19 cellular contexts compared by ENCODE assay signal in the genomic region with DNA sequence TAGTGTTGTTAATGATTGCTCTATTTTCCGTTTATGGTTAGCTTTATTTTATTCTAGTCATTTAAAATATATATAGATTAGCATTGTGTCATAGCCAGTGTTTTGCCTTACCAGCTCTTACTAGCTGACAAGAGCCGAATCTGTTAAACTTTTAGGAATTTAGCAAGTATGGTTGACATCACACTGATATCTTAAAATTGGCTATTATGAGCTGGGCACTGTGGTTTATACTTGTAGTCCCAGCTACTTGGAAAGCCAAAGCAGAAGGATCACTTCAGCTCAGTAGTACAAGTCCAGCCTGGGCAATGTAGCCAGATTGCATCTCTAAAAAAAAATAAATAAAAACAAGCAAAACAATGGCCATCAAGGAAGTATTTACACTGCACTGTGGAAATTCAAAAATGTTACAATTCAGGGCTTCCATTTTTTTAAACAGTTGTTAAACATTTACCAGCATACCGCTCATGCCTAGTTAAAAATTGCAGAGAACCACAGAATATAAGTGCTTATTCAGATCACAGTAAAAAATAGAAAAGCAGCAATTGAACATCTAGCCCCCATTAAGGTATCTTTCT.
DNase-seq lines count a peak whose midpoint lies in the region; ATAC-seq and TF ChIP-seq lines count a peak whose summit lies in the region.
"Had no signal": no experiment of that assay in that cellular context is flagged by ENCODE, and none has a peak within 500 bp of the region (broad histone marks: within the 10 kb centered on the region; RNA-seq: fewer than 3 reads in every experiment).

No MANE protein-coding gene starts in this region.

- TF ChIP-seq RAD21 in IMR-90 (IDR thresholded peaks at IDR 0.05; ENCODE audit: low read length) = no peak

- no peak overlapping the region for H4K91ac ChIP-seq in IMR-90 (ENCODE audit: insufficient read depth, low read depth, low read length)

- no peaks in the 10 kb centered on the region for H3K27me3 Mint-ChIP-seq in nephron (ENCODE audit: low read depth)
- H3K27me3 Mint-ChIP-seq: B cell; CD4-positive, alpha-beta T cell had no signal

- POLR2A ChIA-PET in IMR-90 (lab: Charles Lee; ENCODE audit: unreplicated experiment) = no interaction called here

- H3K9me3 ChIP-seq in IMR-90 (ENCODE audit: control insufficient read depth, insufficient read depth, low read length) (no peaks in the 10 kb centered on the region), transverse colon (no peaks in the 10 kb centered on the region)

- H3K36me3 ChIP-seq in IMR-90 (ENCODE audit: control insufficient read depth, insufficient read depth, low read length) (peaks cover 7% of the 10 kb centered on the region), transverse colon (peaks cover 0 to 3% (median 0%) of the 10 kb centered on the region in 4 donors)

- H3K4me1 ChIP-seq in IMR-90 (ENCODE audit: control insufficient read depth, insufficient read depth, low read length) (no peaks in the 10 kb centered on the region; the same call in 1 of the 2 replicates), transverse colon (no peaks in the 10 kb centered on the region)

- no peak overlapping the region for H2BK120ac ChIP-seq in IMR-90 (ENCODE audit: low read depth, low read length)

- TF ChIP-seq POLR2A in IMR-90 (IDR thresholded peaks at IDR 0.05; ENCODE audit: low read depth, low read length) (no peak), transverse colon (IDR thresholded peaks at IDR 0.05) (no peak)

- no peak overlapping the region; the same call in 1 of the 2 replicates for H3K18ac ChIP-seq in IMR-90 (ENCODE audit: low read depth, low read length)

- dilution Hi-C loops in IMR-90 (cut with HindIII; ENCODE audit: low sequenced_read_pairs, unreplicated experiment) = no loop called here

- H2AK5ac ChIP-seq in IMR-90 (ENCODE audit: low read depth, low read length) = no peak overlapping the region

- no peak overlapping the region for H3K4ac ChIP-seq in IMR-90 (ENCODE audit: low read depth, low read length)

- H3K36me3 Mint-ChIP-seq in nephron (ENCODE audit: low read depth) = peaks cover 41% of the 10 kb centered on the region

- in situ Hi-C loops in IMR-90 (cut with MboI; ENCODE audit: low sequenced_read_pairs) (no loop called here), transverse colon (cut with MboI; ENCODE audit: low pct_ligation_motif_present in 1 of 4, low pct_unique_long_range_greater_than_20kb in 1 of 4, low sequenced_read_pairs in 3 of 4) (loop anchor here in 1 of 4 donors (25.0 kb wide), 1 partner anchor 369 kb away; no protein-coding TSS in a partner anchor)

- H4K8ac ChIP-seq in IMR-90 (ENCODE audit: low read depth in 2 of 2, low read length in 2 of 2) = no peak overlapping the region

- H3K14ac ChIP-seq in IMR-90 (replicated peaks; ENCODE audit: low read depth, low read length) = no peak overlapping the region

- ATAC-seq in IMR-90 (ENCODE audit: low read depth) = peak; percentile 29; the same call in 1 of the 2 replicates

- no peak overlapping the region for H2BK15ac ChIP-seq in IMR-90 (ENCODE audit: low read depth, low read length)

- H3K27ac Mint-ChIP-seq in nephron = peak overlapping the region; percentile 4 to 66 (median 60)
- H3K27ac Mint-ChIP-seq: B cell; CD4-positive, alpha-beta T cell had no signal

- no peaks in the 10 kb centered on the region for H4K20me1 ChIP-seq in IMR-90 (ENCODE audit: insufficient read depth, low read length)

- CTCF ChIA-PET in IMR-90 (lab: Yijun Ruan, JAX) = no interaction called here

- no peak overlapping the region for H3K9ac ChIP-seq in IMR-90 (ENCODE audit: low read depth, low read length)

- peak overlapping the region; percentile 39 for H2BK5ac ChIP-seq in IMR-90 (ENCODE audit: low read depth, low read length, poor library complexity, severe bottlenecking)

- H3K9me3 Mint-ChIP-seq in nephron = no peaks in the 10 kb centered on the region
- H3K9me3 Mint-ChIP-seq: CD4-positive, alpha-beta T cell had no signal

- peak; percentile 29 for DNase-seq in EH (ENCODE audit: low read depth)
- DNase-seq in IMR-90 = no peak
- peak; percentile 50 for DNase-seq in glomerular visceral epithelial cell (ENCODE audit: extremely low spot score)
- no peak for DNase-seq in activated CD4-positive, alpha-beta T cell treated with anti-CD3 and anti-CD28 coated beads for 1 hour
- no peak for DNase-seq in transverse colon
- DNase-seq in NCI-H128 (lab: John Stamatoyannopoulos, UW; ENCODE audit: unreplicated experiment) = no peak
- DNase-seq: Calu3; CD4-positive, alpha-beta T cell; DMS79 treated with DMSO at 0.1 percent for 48 hours; Kasumi-1; NCI-H1105; NCI-H187 treated with DMSO at 0.1 percent for 48 hours; NCI-H446; NK-92 treated with Interleukin-12 subunit alpha and Interleukin-12 subunit beta, amount 100 ng/mL, for 24 hours; OCI-M1; RPMI8226; SIG-M5 had no signal

- BruUV-seq in IMR-90 (replicated peaks; lab: Mats Ljungman, UMichigan) = no TSS peak

- no peak overlapping the region for H2AK9ac ChIP-seq in IMR-90 (replicated peaks; ENCODE audit: low read depth, low read length, poor library complexity)

- no peak overlapping the region for H3K56ac ChIP-seq in IMR-90 (ENCODE audit: extremely low read depth, insufficient read depth, low read length)

- WGBS in IMR-90 (ENCODE audit: extremely low coverage in 2 of 2, insufficient read length in 1 of 2), 2 experiments = no CpG with 5 or more reads among the region's 3 CpGs
- WGBS in transverse colon (ENCODE audit: low coverage in 1 of 2), 2 donors = 68 to 73% methylated on average over 3 of the region's 3 CpGs

- no peak for TF ChIP-seq EP300 in transverse colon (IDR thresholded peaks at IDR 0.05; ENCODE audit: low read depth)

- H3K4me3 ChIP-seq in IMR-90 (ENCODE audit: insufficient read depth, low read depth, low read length) (no peak overlapping the region), transverse colon (no peak overlapping the region)

- H3K4me2 ChIP-seq in IMR-90 (ENCODE audit: low read depth, low read length) = no peak overlapping the region

- intact Hi-C loops in IMR-90 (cut with micrococcal nuclease) (no loop called here), transverse colon (cut with DNase I; ENCODE audit: low total_unique reads) (no loop called here)

- H2AFZ ChIP-seq in IMR-90 (replicated peaks; ENCODE audit: low read length, poor library complexity) = no peak overlapping the region

- H4K5ac ChIP-seq in IMR-90 (ENCODE audit: low read depth, low read length) = no peak overlapping the region

- no peak overlapping the region for H2BK20ac ChIP-seq in IMR-90 (ENCODE audit: low read depth, low read length)

- no peak overlapping the region for H3K27ac ChIP-seq in IMR-90 (ENCODE audit: insufficient read depth, low read length)
- H3K27ac ChIP-seq in transverse colon = no peak overlapping the region

- H3K27me3 ChIP-seq in IMR-90 (ENCODE audit: control insufficient read depth, insufficient read depth, low read length) (no peaks in the 10 kb centered on the region), transverse colon (no peaks in the 10 kb centered on the region)

- H3K9me1 ChIP-seq in IMR-90 (ENCODE audit: insufficient read depth, low read length) = 0 out of 2 replicates have a peak, but pooled peaks cover 3% of the 10 kb centered on the region

- no peak overlapping the region for H3K4me3 Mint-ChIP-seq in nephron
- H3K4me3 Mint-ChIP-seq: B cell; CD4-positive, alpha-beta T cell had no signal

- peaks cover 4% of the 10 kb centered on the region for H3K4me1 Mint-ChIP-seq in nephron

- H3K23ac ChIP-seq in IMR-90 (ENCODE audit: low read depth, low read length) = no peak overlapping the region

- TF ChIP-seq CTCF in IMR-90 (conservative IDR thresholded peaks at IDR 0.05; ENCODE audit: low read depth, low read length) (no peak), nephron (IDR thresholded peaks at IDR 0.05; ENCODE audit: unreplicated experiment in 3 of 3) (no peak), transverse colon (IDR thresholded peaks at IDR 0.05) (no peak)

- peaks cover 15 to 43% of the 10 kb centered on the region in 2 experiments for H3K79me1 ChIP-seq in IMR-90 (ENCODE audit: low read depth in 1 of 2, low read length in 2 of 2)

TF ChIP-seq in IMR-90, 13 proteins besides CTCF, POLR2A, EP300 and RAD21:
- TF ChIP-seq RFX5 (IDR thresholded peaks at IDR 0.05; ENCODE audit: low read depth, low read length) (no peak), MAFK (IDR thresholded peaks at IDR 0.05; ENCODE audit: low read depth, low read length) (no peak), MAZ (IDR thresholded peaks at IDR 0.05; ENCODE audit: borderline replicate concordance, low read depth, low read length) (no peak), SMC3 (IDR thresholded peaks at IDR 0.05; ENCODE audit: low read depth, low read length) (no peak), FOS (IDR thresholded peaks at IDR 0.05; ENCODE audit: low read depth, low read length) (no peak), BHLHE40 (IDR thresholded peaks at IDR 0.05; ENCODE audit: low read depth, low read length) (no peak), RCOR1 (IDR thresholded peaks at IDR 0.05; ENCODE audit: insufficient replicate concordance, low read length) (no peak), CHD1 (IDR thresholded peaks at IDR 0.05; ENCODE audit: low read depth, low read length) (no peak), MXI1 (IDR thresholded peaks at IDR 0.05; ENCODE audit: borderline replicate concordance, low read depth, low read length) (no peak), NFE2L2 (IDR thresholded peaks at IDR 0.05; ENCODE audit: low read depth, low read length) (no peak), CEBPB (IDR thresholded peaks at IDR 0.05; ENCODE audit: low read depth, low read length) (no peak)
- TF ChIP-seq, protein P1, sequence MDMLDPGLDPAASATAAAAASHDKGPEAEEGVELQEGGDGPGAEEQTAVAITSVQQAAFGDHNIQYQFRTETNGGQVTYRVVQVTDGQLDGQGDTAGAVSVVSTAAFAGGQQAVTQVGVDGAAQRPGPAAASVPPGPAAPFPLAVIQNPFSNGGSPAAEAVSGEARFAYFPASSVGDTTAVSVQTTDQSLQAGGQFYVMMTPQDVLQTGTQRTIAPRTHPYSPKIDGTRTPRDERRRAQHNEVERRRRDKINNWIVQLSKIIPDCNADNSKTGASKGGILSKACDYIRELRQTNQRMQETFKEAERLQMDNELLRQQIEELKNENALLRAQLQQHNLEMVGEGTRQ (IDR thresholded peaks at IDR 0.05; ENCODE audit: low read depth, low read length) = no peak
- TF ChIP-seq, protein P2, sequence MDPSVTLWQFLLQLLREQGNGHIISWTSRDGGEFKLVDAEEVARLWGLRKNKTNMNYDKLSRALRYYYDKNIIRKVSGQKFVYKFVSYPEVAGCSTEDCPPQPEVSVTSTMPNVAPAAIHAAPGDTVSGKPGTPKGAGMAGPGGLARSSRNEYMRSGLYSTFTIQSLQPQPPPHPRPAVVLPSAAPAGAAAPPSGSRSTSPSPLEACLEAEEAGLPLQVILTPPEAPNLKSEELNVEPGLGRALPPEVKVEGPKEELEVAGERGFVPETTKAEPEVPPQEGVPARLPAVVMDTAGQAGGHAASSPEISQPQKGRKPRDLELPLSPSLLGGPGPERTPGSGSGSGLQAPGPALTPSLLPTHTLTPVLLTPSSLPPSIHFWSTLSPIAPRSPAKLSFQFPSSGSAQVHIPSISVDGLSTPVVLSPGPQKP (IDR thresholded peaks at IDR 0.05; ENCODE audit: borderline replicate concordance, low read depth, low read length) = no peak
TF ChIP-seq in IMR-90: peak in this region for 0.

Comparison
In these comparisons a context has a peak if more than half of its experiments do, and no peak if none do; other contexts are left out.
1. DNase-seq: peak in EH (single experiment) and glomerular visceral epithelial cell (single experiment); none in IMR-90 (single experiment), activated CD4-positive, alpha-beta T cell treated with anti-CD3 and anti-CD28 coated beads for 1 hour (single experiment), transverse colon (single experiment) and NCI-H128 (single experiment).